Comparison of ENCODE assay signal across 8 cellular contexts in the genomic region with DNA sequence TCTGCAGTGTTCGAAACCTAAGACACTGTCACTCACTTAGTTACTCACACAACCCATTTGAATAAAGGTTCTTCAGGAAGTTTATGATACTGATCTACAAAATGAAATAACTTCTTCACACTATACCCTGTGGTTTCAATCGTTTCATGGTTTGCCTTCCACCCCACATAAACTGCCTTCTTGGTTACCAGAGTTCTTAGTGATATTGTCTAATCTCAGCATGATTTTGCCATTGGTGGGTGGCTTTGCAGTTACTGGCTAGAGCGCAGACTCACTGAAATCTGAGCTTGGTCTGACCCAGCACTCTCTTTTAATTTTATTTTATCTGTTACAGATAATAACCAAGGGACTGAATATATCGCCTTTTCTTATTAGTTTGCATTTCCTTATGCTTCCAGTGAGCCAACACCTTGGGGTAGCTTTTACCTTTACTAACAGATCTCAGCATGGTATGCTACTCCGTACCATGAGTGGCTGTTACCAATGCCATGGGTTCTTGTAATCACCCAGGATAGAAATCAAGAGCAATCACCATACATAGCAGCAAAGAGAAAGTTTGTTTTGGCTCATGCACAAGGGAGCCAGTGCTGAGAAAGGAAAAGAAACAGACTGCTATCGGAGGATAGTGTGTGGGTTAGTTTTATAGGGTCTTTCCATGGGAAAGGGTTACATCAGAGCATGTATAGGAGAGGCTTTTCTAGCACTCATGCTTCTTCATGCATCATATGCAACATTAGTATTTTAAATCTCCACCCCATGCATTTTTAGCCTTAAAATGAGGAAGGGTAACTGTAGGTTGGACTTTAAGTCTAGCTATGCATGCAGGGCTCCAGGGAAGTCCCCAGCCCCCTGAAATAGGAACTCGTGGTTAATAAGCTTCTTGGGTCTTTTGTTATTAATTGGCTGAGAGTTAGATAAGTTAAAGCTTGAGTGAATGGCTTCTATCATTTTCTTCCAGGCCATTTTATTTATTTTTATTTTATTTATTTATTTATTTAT. TPM values are rescaled to one million over a fixed set of nuclear protein-coding genes. Genes with fewer than 3 reads are reported as not detected.
DNase-seq lines count a peak whose midpoint lies in the region; ATAC-seq and TF ChIP-seq lines count a peak whose summit lies in the region.

No MANE protein-coding gene starts in this region.

- H3K27me3 Mint-ChIP-seq in activated T-helper 17 cell treated with anti-CD3 and anti-CD28 coated beads, Interleukin-2, amount 50 U/mL, for 72 hours: no peaks in the 10 kb centered on the region
- H3K27me3 Mint-ChIP-seq in naive thymus-derived CD4-positive, alpha-beta T cell: no peaks in the 10 kb centered on the region

- no peaks in the 10 kb centered on the region for H3K36me3 Mint-ChIP-seq in activated T-helper 17 cell treated with anti-CD3 and anti-CD28 coated beads, Interleukin-2, amount 50 U/mL, for 72 hours (ENCODE audit: low read depth)
- peaks cover 0 to 32% (median 0%) of the 10 kb centered on the region in 5 donors for H3K36me3 Mint-ChIP-seq in naive thymus-derived CD4-positive, alpha-beta T cell

- no peaks in the 10 kb centered on the region for H3K27me3 ChIP-seq in GM06990 (replicated peaks; ENCODE audit: control insufficient read depth, insufficient read depth, low read length)
- no peaks in the 10 kb centered on the region for H3K27me3 ChIP-seq in naive thymus-derived CD4-positive, alpha-beta T cell (ENCODE audit: control insufficient read depth in 2 of 2, insufficient read depth in 2 of 2, low read length in 2 of 2)

- CTCF ChIA-PET in naive thymus-derived CD4-positive, alpha-beta T cell (lab: Charles Lee): interaction anchor here (1.2 kb wide), 1 partner anchor 50 kb away, joined by 5 read pairs; no protein-coding TSS in a partner anchor

- peak overlapping the region; percentile 8 for H3K27ac ChIP-seq in naive thymus-derived CD4-positive, alpha-beta T cell (ENCODE audit: low read depth, low read length)

- intact Hi-C loops in naive thymus-derived CD4-positive, alpha-beta T cell (cut with micrococcal nuclease): loop anchor here (2.0 kb wide), 3 partner anchors 20 to 54 kb away; partner anchors contain the start of genes ANXA4 (in 2 of the 2) and GMCL1 (in 1 of the 2)

- H3K4me3 Mint-ChIP-seq in activated T-helper 17 cell treated with anti-CD3 and anti-CD28 coated beads, Interleukin-2, amount 50 U/mL, for 72 hours: peak overlapping the region; percentile 33
- peak overlapping the region; percentile 17 to 82 (median 61) for H3K4me3 Mint-ChIP-seq in naive thymus-derived CD4-positive, alpha-beta T cell

- TF ChIP-seq CTCF in GM06990 (IDR thresholded peaks at IDR 0.05; ENCODE audit: insufficient read depth, low read length, poor library complexity, severe bottlenecking): no peak

- peak overlapping the region; percentile 15 for H3K27ac Mint-ChIP-seq in activated T-helper 17 cell treated with anti-CD3 and anti-CD28 coated beads, Interleukin-2, amount 50 U/mL, for 72 hours
- peak overlapping the region; percentile 29 to 90 (median 61) for H3K27ac Mint-ChIP-seq in naive thymus-derived CD4-positive, alpha-beta T cell

- peaks cover 33% of the 10 kb centered on the region for H3K4me1 Mint-ChIP-seq in activated T-helper 17 cell treated with anti-CD3 and anti-CD28 coated beads, Interleukin-2, amount 50 U/mL, for 72 hours
- H3K4me1 Mint-ChIP-seq in naive thymus-derived CD4-positive, alpha-beta T cell: peaks cover 13 to 55% (median 24%) of the 10 kb centered on the region in 7 donors

- POLR2A ChIA-PET in naive thymus-derived CD4-positive, alpha-beta T cell (lab: Charles Lee): no interaction called here

- peaks cover 0 to 4% (median 0%) of the 10 kb centered on the region in 3 experiments for H3K9me3 ChIP-seq in naive thymus-derived CD4-positive, alpha-beta T cell (ENCODE audit: control insufficient read depth in 2 of 3, low read length in 3 of 3)

- H3K4me3 ChIP-seq in GM06990 (replicated peaks; ENCODE audit: low read depth, low read length): peak overlapping the region; percentile 11; the same call in 1 of the 2 replicates
- peak overlapping the region; percentile 3 for H3K4me3 ChIP-seq in naive thymus-derived CD4-positive, alpha-beta T cell (ENCODE audit: low read length)

- peak; percentile 42 for ATAC-seq in GM21367 (IDR thresholded peaks at IDR 0.05; ENCODE audit: unreplicated experiment)
- ATAC-seq in activated T-helper 17 cell treated with anti-CD3 and anti-CD28 coated beads, Interleukin-2, amount 50 U/mL, for 72 hours (replicated peaks): peak; percentile 80
- peak; percentile 84 for ATAC-seq in naive thymus-derived CD4-positive, alpha-beta T cell
- ATAC-seq in HG02623 (IDR thresholded peaks at IDR 0.05; ENCODE audit: unreplicated experiment): no peak

- DNase-seq in GM06990 (ENCODE audit: extremely low read depth, insufficient read length) (no peak), DMS53 (lab: John Stamatoyannopoulos, UW) (no peak), 8988T (no peak), pons (ENCODE audit: low spot score) (no peak)
- peak in 8 of 9 donors; percentile 34 to 73 (median 51) for DNase-seq in naive thymus-derived CD4-positive, alpha-beta T cell

- H3K36me3 ChIP-seq in GM06990 (ENCODE audit: control insufficient read depth, insufficient read depth, low read length): no peaks in the 10 kb centered on the region
- H3K36me3 ChIP-seq in naive thymus-derived CD4-positive, alpha-beta T cell (ENCODE audit: control insufficient read depth in 2 of 3, insufficient read depth in 3 of 3, low read length in 3 of 3): no peaks in the 10 kb centered on the region

- peaks cover 14 to 16% of the 10 kb centered on the region in 2 donors for H3K4me1 ChIP-seq in naive thymus-derived CD4-positive, alpha-beta T cell (ENCODE audit: control insufficient read depth in 2 of 2, insufficient read depth in 2 of 2, low read length in 2 of 2)

- H3K9me3 Mint-ChIP-seq in activated T-helper 17 cell treated with anti-CD3 and anti-CD28 coated beads, Interleukin-2, amount 50 U/mL, for 72 hours: no peaks in the 10 kb centered on the region
- peaks cover 0 to 18% (median 0%) of the 10 kb centered on the region in 11 donors for H3K9me3 Mint-ChIP-seq in naive thymus-derived CD4-positive, alpha-beta T cell

RNA-seq across cellular contexts. Expression of gene ANXA4, which starts 33.3 kb away (rescaled TPM):
- 10 to 100 TPM; 31.5 to 33.0 TPM for total RNA-seq in activated T-helper 17 cell treated with anti-CD3 and anti-CD28 coated beads, Interleukin-2, amount 50 U/mL, for 72 hours
- 10 to 100 TPM in 4 of 5 experiments, 1 to 10 TPM in 1; 8.0 to 75.6 (median 15.9) TPM for total RNA-seq in naive thymus-derived CD4-positive, alpha-beta T cell
- polyA plus RNA-seq in naive thymus-derived CD4-positive, alpha-beta T cell: 1 to 10 TPM; 3.1 to 4.9 TPM

RNA-seq across cellular contexts. Expression of gene GMCL1, which starts 54.2 kb away (rescaled TPM):
- total RNA-seq in activated T-helper 17 cell treated with anti-CD3 and anti-CD28 coated beads, Interleukin-2, amount 50 U/mL, for 72 hours: 10 to 100 TPM; 20.8 to 24.1 TPM
- 10 to 100 TPM; 24.9 to 30.5 (median 27.3) TPM for total RNA-seq in naive thymus-derived CD4-positive, alpha-beta T cell
- polyA plus RNA-seq in naive thymus-derived CD4-positive, alpha-beta T cell: 10 to 100 TPM; 25.5 to 32.0 TPM

Comparison
In these comparisons a context has a peak if more than half of its experiments do, and no peak if none do; other contexts are left out.
1. DNase-seq: peak in naive thymus-derived CD4-positive, alpha-beta T cell (8 of 9); none in GM06990 (single experiment), DMS53 (single experiment), 8988T (single experiment) and pons (single experiment).